ENCODE assay signal across 9 cellular contexts in genomic region chr16:3112881-3113574, GRCh38. TPM values are rescaled to one million over a fixed set of nuclear protein-coding genes. Genes with fewer than 3 reads are reported as not detected.
A peak's percentile ranks its signal among the peaks of the same experiment; 100 is the strongest.
DNase-seq lines count a peak whose midpoint lies in the region; TF ChIP-seq lines count a peak whose summit lies in the region.
"Had no signal": no experiment of that assay in that cellular context is flagged by ENCODE, and none has a peak within 500 bp of the region (broad histone marks: within the 10 kb centered on the region; RNA-seq: fewer than 3 reads in every experiment).

No MANE protein-coding gene starts in this region.

- H3K27me3 ChIP-seq in SJSA1 (replicated peaks) (no peaks in the 10 kb centered on the region), neuron (ENCODE audit: insufficient read depth, low read length) (no peaks in the 10 kb centered on the region)

- DNase-seq in AG09309 (ENCODE audit: low read depth): no peak
- no peak for DNase-seq in SJSA1 (ENCODE audit: low read depth in 1 of 2, low spot score in 2 of 2)
- peak; percentile 52 for DNase-seq in fibroblast of the aortic adventitia (ENCODE audit: low read depth)
- no peak for DNase-seq in NOMO-1 treated with DMSO at 0.1 percent for 48 hours (lab: John Stamatoyannopoulos, UW; ENCODE audit: unreplicated experiment)
- no peak for DNase-seq in activated CD4-positive, alpha-beta T cell treated with anti-CD3 and anti-CD28 coated beads for 4 hours
- DNase-seq in NCI-H446 (lab: John Stamatoyannopoulos, UW): no peak
- no peak for DNase-seq in retina
- DNase-seq: naive thymus-derived CD4-positive, alpha-beta T cell had no signal

- H3K27ac ChIP-seq in SJSA1: no peak overlapping the region

- TF ChIP-seq CTCF in AG09309 (IDR thresholded peaks at IDR 0.05; ENCODE audit: control insufficient read depth, insufficient read depth, low read depth, low read length, missing control alignments) (no peak), fibroblast of the aortic adventitia (IDR thresholded peaks at IDR 0.05; ENCODE audit: insufficient read depth, low read length) (no peak)

- peak overlapping the region; percentile 91 for H3K4me3 ChIP-seq in AG09309 (ENCODE audit: control insufficient read depth, low read depth, low read length)
- H3K4me3 ChIP-seq in SJSA1: peak overlapping the region; percentile 55
- H3K4me3 ChIP-seq in fibroblast of the aortic adventitia (ENCODE audit: low read depth, low read length): peak overlapping the region; percentile 97
- H3K4me3 ChIP-seq in neuron (ENCODE audit: low read length): peak overlapping the region; percentile 88

- H3K36me3 ChIP-seq in SJSA1 (peaks cover 22% of the 10 kb centered on the region), neuron (ENCODE audit: insufficient read depth, low read length) (peaks cover 13% of the 10 kb centered on the region)

- H3K4me1 ChIP-seq in SJSA1 (replicated peaks) (peaks cover 19% of the 10 kb centered on the region), neuron (ENCODE audit: insufficient read depth, low read length) (peaks cover 27% of the 10 kb centered on the region)

- H2AFZ ChIP-seq in neuron (ENCODE audit: low read depth, low read length): peak overlapping the region; percentile 77

- no peaks in the 10 kb centered on the region for H3K9me3 ChIP-seq in SJSA1 (replicated peaks)
- H3K9me3 ChIP-seq in neuron (ENCODE audit: low read length): no peaks in the 10 kb centered on the region

RNA-seq across cellular contexts. Expression of gene ZNF205, which starts 0.6 kb away (rescaled TPM):
- 13.8 and 15.3 TPM in 2 replicates for total RNA-seq in SJSA1 (2014; rRNA removed; shearing (Covaris generic))
- 12.3 and 14.7 TPM in 2 replicates for total RNA-seq in fibroblast of the aortic adventitia (ENCODE audit: low replicate concordance)

RNA-seq across cellular contexts. Expression of gene ZSCAN10, which starts 13.9 kb away (rescaled TPM):
- total RNA-seq in SJSA1 (2014; rRNA removed; shearing (Covaris generic)): not detected in 2 replicates
- not detected in 2 replicates for total RNA-seq in fibroblast of the aortic adventitia (ENCODE audit: low replicate concordance)

RNA-seq across cellular contexts. Expression of gene ZNF213, which starts 21.8 kb away (rescaled TPM):
- total RNA-seq in SJSA1 (2014; rRNA removed; shearing (Covaris generic)): 2.6 and 3.8 TPM in 2 replicates
- 6.9 and 7.0 TPM in 2 replicates for total RNA-seq in fibroblast of the aortic adventitia (ENCODE audit: low replicate concordance)

RNA-seq across cellular contexts. Expression of gene IL32, which starts 47.6 kb away (rescaled TPM):
- 99.8 and 160 TPM in 2 replicates for total RNA-seq in SJSA1 (2014; rRNA removed; shearing (Covaris generic))
- 7.6 and 7.8 TPM in 2 replicates for total RNA-seq in fibroblast of the aortic adventitia (ENCODE audit: low replicate concordance)
